In the genomic region with DNA sequence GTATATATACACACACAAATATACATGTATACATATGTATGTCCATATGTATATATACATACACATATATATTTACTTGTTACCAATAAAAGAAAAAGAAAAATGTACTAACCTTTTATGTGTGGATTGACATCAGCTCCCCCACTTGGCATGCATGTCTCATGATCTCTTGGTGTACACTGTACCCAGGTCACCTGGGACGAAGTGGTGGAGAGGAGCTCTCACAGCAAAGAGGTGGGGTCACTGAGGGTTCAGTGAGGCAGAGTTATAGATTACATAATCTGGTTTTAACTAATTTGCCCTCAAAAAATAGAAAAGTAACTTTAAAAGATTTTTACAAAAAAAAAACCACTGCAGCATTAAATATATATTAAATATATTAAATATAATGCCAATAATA, we compare ENCODE assay signal across 6 cellular contexts.
"Had no signal": no experiment of that assay in that cellular context is flagged by ENCODE, and none has a peak within 500 bp of the region (broad histone marks: within the 10 kb centered on the region; RNA-seq: fewer than 3 reads in every experiment).

No MANE protein-coding gene starts in this region.

- H3K4me3 Mint-ChIP-seq: IgD-negative memory B cell had no signal

- H3K27me3 Mint-ChIP-seq: IgD-negative memory B cell had no signal

- H3K27ac ChIP-seq: HL-60 had no signal

- H3K36me3 Mint-ChIP-seq: IgD-negative memory B cell had no signal

- DNase-seq: IMR-90, KBM-7 had no signal

- ATAC-seq: HepG2, K562 had no signal

- H3K27ac Mint-ChIP-seq: IgD-negative memory B cell had no signal

- H3K4me1 Mint-ChIP-seq: IgD-negative memory B cell had no signal

- H3K4me3 ChIP-seq: K562 had no signal
